13 cellular contexts compared by ENCODE assay signal in genomic region chr6:10300071-10300470, GRCh38.
DNase-seq lines count a peak whose midpoint lies in the region; ATAC-seq and TF ChIP-seq lines count a peak whose summit lies in the region.
"Had no signal": no experiment of that assay in that cellular context is flagged by ENCODE, and none has a peak within 500 bp of the region (broad histone marks: within the 10 kb centered on the region; RNA-seq: fewer than 3 reads in every experiment).

No MANE protein-coding gene starts in this region.

- DNase-seq in LoVo (ENCODE audit: low spot score) (peak; percentile 30), mammary epithelial cell (peak; percentile 80), natural killer cell (no peak), G401 (ENCODE audit: low spot score) (no peak), NCI-H345 (lab: John Stamatoyannopoulos, UW) (no peak)
- no peak for DNase-seq in activated T-cell treated with anti-CD3 and anti-CD28 coated beads, Interleukin-2, amount 50 U/mL, for 48 hours
- DNase-seq: GOT3; SHP77; stimulated activated CD4-positive, alpha-beta T cell treated with anti-CD3 and anti-CD28 coated beads, Interleukin-2, amount 100 ng/mL, for 48 hours; substantia nigra had no signal

- H3K9ac ChIP-seq in mammary epithelial cell (ENCODE audit: insufficient read depth, low read length) = no peak overlapping the region

- peak overlapping the region; percentile 45 for H2AFZ ChIP-seq in mammary epithelial cell (ENCODE audit: low read depth, low read length)

- no peaks in the 10 kb centered on the region for H3K27me3 Mint-ChIP-seq in natural killer cell (ENCODE audit: low read depth in 2 of 2)
- H3K27me3 Mint-ChIP-seq: central memory CD8-positive, alpha-beta T cell had no signal

- H3K27ac Mint-ChIP-seq in natural killer cell = no peak overlapping the region
- H3K27ac Mint-ChIP-seq: WTC11 had no signal

- no peaks in the 10 kb centered on the region for H3K36me3 Mint-ChIP-seq in natural killer cell
- H3K36me3 Mint-ChIP-seq: WTC11 had no signal

- H3K4me3 ChIP-seq in mammary epithelial cell (replicated peaks in 1 of 3; ENCODE audit: insufficient read depth in 1 of 3, low read depth in 2 of 3, low read length in 3 of 3) = no peak overlapping the region

- dilution Hi-C loops in mammary epithelial cell (cut with HindIII; ENCODE audit: low sequenced_read_pairs) = no loop called here

- CTCF ChIA-PET in mammary epithelial cell (lab: Charles Lee; ENCODE audit: low non-redundant PET) = no interaction called here

- ATAC-seq in GM18909 (IDR thresholded peaks at IDR 0.05; ENCODE audit: poor library complexity, unreplicated experiment) = peak; percentile 57
- ATAC-seq in natural killer cell = no peak
- ATAC-seq: WTC11 had no signal

- no peaks in the 10 kb centered on the region for H3K9me3 ChIP-seq in mammary epithelial cell (replicated peaks; ENCODE audit: insufficient read depth, low read length)

- H3K4me3 Mint-ChIP-seq in natural killer cell = no peak overlapping the region
- H3K4me3 Mint-ChIP-seq: central memory CD8-positive, alpha-beta T cell; WTC11 had no signal

- peak overlapping the region; percentile 39 for H3K27ac ChIP-seq in mammary epithelial cell (ENCODE audit: insufficient read depth, low read depth, low read length)

- no TSS peak for BruUV-seq in mammary epithelial cell (replicated peaks; lab: Mats Ljungman, UMichigan)

- intact Hi-C loops in mammary epithelial cell (cut with micrococcal nuclease) = no loop called here
- intact Hi-C loops in natural killer cell (cut with micrococcal nuclease) = no loop called here

- no peaks in the 10 kb centered on the region for H4K20me1 ChIP-seq in mammary epithelial cell (ENCODE audit: insufficient read depth, low read length)

- peaks cover 14% of the 10 kb centered on the region for H3K4me1 ChIP-seq in mammary epithelial cell (ENCODE audit: insufficient read depth, low read length)

- H3K27me3 ChIP-seq in mammary epithelial cell (ENCODE audit: insufficient read depth, low read length) = no peaks in the 10 kb centered on the region

- in situ Hi-C loops in mammary epithelial cell (cut with MboI; ENCODE audit: low sequenced_read_pairs in 2 of 2) (no loop called here), G401 (cut with HindIII; ENCODE audit: low sequenced_read_pairs) (no loop called here)

- H3K4me2 ChIP-seq in mammary epithelial cell (ENCODE audit: insufficient read depth, low read depth, low read length) = peak overlapping the region; percentile 60

- no peaks in the 10 kb centered on the region for H3K9me3 Mint-ChIP-seq in natural killer cell
- H3K9me3 Mint-ChIP-seq: WTC11 had no signal

- H3K79me2 ChIP-seq in mammary epithelial cell (ENCODE audit: insufficient read depth, low read length) = no peaks in the 10 kb centered on the region

- 0% methylated on average over 2 of the region's 2 CpGs for WGBS in mammary epithelial cell (ENCODE audit: low coverage, missing lambda C conversion rate)

- H3K4me1 Mint-ChIP-seq in natural killer cell = no peaks in the 10 kb centered on the region
- H3K4me1 Mint-ChIP-seq: central memory CD8-positive, alpha-beta T cell had no signal

- TF ChIP-seq CTCF in mammary epithelial cell (conservative IDR thresholded peaks at IDR 0.05 in 1 of 2, IDR thresholded peaks at IDR 0.05 in 1 of 2; ENCODE audit: extremely low read depth in 1 of 2, insufficient read depth in 1 of 2, low read depth in 1 of 2, low read length in 2 of 2) (no peak), natural killer cell (IDR thresholded peaks at IDR 0.05) (no peak)

- no peaks in the 10 kb centered on the region for H3K36me3 ChIP-seq in mammary epithelial cell (ENCODE audit: insufficient read depth, low read length)

Comparison
In these comparisons a context has a peak if more than half of its experiments do, and no peak if none do; other contexts are left out.
1. DNase-seq: peak in LoVo (single experiment) and mammary epithelial cell (single experiment); none in natural killer cell (single experiment), G401 (single experiment), activated T-cell treated with anti-CD3 and anti-CD28 coated beads, Interleukin-2, amount 50 U/mL, for 48 hours (0 of 2) and NCI-H345 (single experiment).